1 cellular context compared by ENCODE assay signal in the genomic region with DNA sequence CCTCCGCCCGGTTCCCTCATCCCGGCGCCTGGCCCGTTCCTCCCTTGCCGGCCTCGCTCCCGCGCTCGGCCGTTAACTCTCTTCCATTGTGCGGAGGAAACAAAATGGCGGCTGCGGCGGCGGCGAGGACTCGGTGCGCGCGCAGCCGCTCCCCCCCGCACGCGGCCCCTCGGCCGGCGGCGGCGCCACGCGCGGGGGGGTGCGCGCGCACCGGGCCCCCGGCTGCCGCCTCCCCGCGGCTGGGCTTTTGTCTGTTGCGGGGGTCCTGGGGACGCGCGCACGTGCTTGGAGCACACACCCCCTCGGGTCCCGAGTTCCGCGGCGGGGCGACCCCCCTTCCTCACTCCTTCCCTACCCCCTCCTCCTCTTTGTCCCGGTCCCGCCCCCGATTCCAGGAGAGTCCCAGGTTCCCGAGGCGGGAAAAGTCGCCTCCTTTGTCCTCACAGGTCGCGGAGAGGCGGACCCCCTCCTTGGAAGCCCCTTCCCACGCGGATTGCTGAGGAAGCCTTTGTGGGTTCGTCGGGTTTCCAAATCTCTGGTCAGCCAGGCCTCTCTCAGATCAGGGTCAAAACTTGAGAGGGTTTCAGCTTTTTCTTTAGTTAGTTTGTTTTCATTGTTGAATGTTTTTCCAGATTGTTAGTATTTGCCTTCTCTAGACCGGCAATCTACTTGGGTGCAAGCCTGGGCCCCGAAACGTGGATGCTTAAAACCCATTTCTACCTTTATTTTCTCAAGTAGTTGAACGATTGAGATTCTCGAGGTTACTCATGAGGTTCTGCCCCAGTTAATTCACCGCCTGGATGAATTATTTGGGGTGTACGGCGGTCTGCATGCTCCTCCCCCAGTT.
TF ChIP-seq lines count a peak whose summit lies in the region.

No MANE protein-coding gene starts in this region.

TF ChIP-seq in HepG2, 621 proteins besides CTCF, POLR2A, EP300 and RAD21 (continued from another document and continues in another):
- TF ChIP-seq, protein P1, sequence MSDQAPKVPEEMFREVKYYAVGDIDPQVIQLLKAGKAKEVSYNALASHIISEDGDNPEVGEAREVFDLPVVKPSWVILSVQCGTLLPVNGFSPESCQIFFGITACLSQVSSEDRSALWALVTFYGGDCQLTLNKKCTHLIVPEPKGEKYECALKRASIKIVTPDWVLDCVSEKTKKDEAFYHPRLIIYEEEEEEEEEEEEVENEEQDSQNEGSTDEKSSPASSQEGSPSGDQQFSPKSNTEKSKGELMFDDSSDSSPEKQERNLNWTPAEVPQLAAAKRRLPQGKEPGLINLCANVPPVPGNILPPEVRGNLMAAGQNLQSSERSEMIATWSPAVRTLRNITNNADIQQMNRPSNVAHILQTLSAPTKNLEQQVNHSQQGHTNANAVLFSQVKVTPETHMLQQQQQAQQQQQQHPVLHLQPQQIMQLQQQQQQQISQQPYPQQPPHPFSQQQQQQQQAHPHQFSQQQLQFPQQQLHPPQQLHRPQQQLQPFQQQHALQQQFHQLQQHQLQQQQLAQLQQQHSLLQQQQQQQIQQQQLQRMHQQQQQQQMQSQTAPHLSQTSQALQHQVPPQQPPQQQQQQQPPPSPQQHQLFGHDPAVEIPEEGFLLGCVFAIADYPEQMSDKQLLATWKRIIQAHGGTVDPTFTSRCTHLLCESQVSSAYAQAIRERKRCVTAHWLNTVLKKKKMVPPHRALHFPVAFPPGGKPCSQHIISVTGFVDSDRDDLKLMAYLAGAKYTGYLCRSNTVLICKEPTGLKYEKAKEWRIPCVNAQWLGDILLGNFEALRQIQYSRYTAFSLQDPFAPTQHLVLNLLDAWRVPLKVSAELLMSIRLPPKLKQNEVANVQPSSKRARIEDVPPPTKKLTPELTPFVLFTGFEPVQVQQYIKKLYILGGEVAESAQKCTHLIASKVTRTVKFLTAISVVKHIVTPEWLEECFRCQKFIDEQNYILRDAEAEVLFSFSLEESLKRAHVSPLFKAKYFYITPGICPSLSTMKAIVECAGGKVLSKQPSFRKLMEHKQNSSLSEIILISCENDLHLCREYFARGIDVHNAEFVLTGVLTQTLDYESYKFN (CRISPR knock-in tag; conservative IDR thresholded peaks at IDR 0.05): 0 out of 2 replicates have a peak, but pooled peaks have one; percentile 9
- no peak for TF ChIP-seq PHF5A (CRISPR knock-in tag; IDR thresholded peaks at IDR 0.05; ENCODE audit: low read depth, unreplicated experiment)
- peak; percentile 65; the same call in 1 of the 2 replicates for TF ChIP-seq SIN3A (IDR thresholded peaks at IDR 0.05; ENCODE audit: borderline replicate concordance, low read depth, low read length)
- TF ChIP-seq ZNF709 (CRISPR knock-in tag; IDR thresholded peaks at IDR 0.05): no peak
- TF ChIP-seq ZNF430 (CRISPR knock-in tag; IDR thresholded peaks at IDR 0.05): no peak
- no peak for TF ChIP-seq HNF4A (CRISPR knock-in tag; IDR thresholded peaks at IDR 0.05)
- TF ChIP-seq SRSF9 (IDR thresholded peaks at IDR 0.05; ENCODE audit: borderline replicate concordance, insufficient read depth, low read depth, low read length, poor library complexity, severe bottlenecking): no peak
- no peak for TF ChIP-seq ZNF337 (CRISPR knock-in tag; IDR thresholded peaks at IDR 0.05; ENCODE audit: borderline replicate concordance, low read depth)
- 0 out of 2 replicates have a peak, but pooled peaks have one; percentile 29 for TF ChIP-seq ZNF546 (CRISPR knock-in tag; conservative IDR thresholded peaks at IDR 0.05)
- TF ChIP-seq PHF8 (CRISPR knock-in tag; IDR thresholded peaks at IDR 0.05): peak; percentile 19
- TF ChIP-seq, protein P2, sequence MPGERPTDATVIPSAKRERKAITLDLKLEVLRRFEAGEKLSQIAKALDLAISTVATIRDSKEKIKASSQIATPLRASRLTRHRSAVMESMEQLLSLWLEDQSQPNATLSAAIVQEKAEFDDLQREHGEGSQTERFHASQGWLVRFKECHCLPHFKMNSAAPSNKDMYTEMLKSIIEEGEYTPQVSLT (CRISPR knock-in tag; IDR thresholded peaks at IDR 0.05; ENCODE audit: borderline replicate concordance, low read depth): 0 out of 2 replicates have a peak, but pooled peaks have one; percentile 2
- TF ChIP-seq TCF7L2 (IDR thresholded peaks at IDR 0.05; ENCODE audit: low read depth, low read length): no peak
- TF ChIP-seq, protein P3, sequence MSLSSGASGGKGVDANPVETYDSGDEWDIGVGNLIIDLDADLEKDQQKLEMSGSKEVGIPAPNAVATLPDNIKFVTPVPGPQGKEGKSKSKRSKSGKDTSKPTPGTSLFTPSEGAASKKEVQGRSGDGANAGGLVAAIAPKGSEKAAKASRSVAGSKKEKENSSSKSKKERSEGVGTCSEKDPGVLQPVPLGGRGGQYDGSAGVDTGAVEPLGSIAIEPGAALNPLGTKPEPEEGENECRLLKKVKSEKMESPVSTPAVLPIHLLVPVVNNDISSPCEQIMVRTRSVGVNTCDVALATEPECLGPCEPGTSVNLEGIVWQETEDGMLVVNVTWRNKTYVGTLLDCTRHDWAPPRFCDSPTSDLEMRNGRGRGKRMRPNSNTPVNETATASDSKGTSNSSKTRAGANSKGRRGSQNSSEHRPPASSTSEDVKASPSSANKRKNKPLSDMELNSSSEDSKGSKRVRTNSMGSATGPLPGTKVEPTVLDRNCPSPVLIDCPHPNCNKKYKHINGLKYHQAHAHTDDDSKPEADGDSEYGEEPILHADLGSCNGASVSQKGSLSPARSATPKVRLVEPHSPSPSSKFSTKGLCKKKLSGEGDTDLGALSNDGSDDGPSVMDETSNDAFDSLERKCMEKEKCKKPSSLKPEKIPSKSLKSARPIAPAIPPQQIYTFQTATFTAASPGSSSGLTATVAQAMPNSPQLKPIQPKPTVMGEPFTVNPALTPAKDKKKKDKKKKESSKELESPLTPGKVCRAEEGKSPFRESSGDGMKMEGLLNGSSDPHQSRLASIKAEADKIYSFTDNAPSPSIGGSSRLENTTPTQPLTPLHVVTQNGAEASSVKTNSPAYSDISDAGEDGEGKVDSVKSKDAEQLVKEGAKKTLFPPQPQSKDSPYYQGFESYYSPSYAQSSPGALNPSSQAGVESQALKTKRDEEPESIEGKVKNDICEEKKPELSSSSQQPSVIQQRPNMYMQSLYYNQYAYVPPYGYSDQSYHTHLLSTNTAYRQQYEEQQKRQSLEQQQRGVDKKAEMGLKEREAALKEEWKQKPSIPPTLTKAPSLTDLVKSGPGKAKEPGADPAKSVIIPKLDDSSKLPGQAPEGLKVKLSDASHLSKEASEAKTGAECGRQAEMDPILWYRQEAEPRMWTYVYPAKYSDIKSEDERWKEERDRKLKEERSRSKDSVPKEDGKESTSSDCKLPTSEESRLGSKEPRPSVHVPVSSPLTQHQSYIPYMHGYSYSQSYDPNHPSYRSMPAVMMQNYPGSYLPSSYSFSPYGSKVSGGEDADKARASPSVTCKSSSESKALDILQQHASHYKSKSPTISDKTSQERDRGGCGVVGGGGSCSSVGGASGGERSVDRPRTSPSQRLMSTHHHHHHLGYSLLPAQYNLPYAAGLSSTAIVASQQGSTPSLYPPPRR (CRISPR knock-in tag; IDR thresholded peaks at IDR 0.05; ENCODE audit: borderline replicate concordance): no peak
- no peak for TF ChIP-seq ELF4 (CRISPR knock-in tag; IDR thresholded peaks at IDR 0.05; ENCODE audit: borderline replicate concordance)
- TF ChIP-seq ZNF557 (CRISPR knock-in tag; IDR thresholded peaks at IDR 0.05): no peak
- peak; percentile 70 for TF ChIP-seq AGO2 (optimal IDR thresholded peaks at IDR 0.05; ENCODE audit: low read depth, low read length)
- no peak for TF ChIP-seq ZNF772 (CRISPR knock-in tag; IDR thresholded peaks at IDR 0.05)
- TF ChIP-seq ONECUT2 (CRISPR knock-in tag; IDR thresholded peaks at IDR 0.05): no peak
- no peak for TF ChIP-seq ZNF383 (CRISPR knock-in tag; IDR thresholded peaks at IDR 0.05; ENCODE audit: borderline replicate concordance)
- peak; percentile 4; the same call in 1 of the 2 replicates for TF ChIP-seq KDM5B (CRISPR knock-in tag; IDR thresholded peaks at IDR 0.05; ENCODE audit: borderline replicate concordance)
- TF ChIP-seq HOXA5 (CRISPR knock-in tag; IDR thresholded peaks at IDR 0.05): 0 out of 2 replicates have a peak, but pooled peaks have one; percentile 32
- TF ChIP-seq, protein P4, sequence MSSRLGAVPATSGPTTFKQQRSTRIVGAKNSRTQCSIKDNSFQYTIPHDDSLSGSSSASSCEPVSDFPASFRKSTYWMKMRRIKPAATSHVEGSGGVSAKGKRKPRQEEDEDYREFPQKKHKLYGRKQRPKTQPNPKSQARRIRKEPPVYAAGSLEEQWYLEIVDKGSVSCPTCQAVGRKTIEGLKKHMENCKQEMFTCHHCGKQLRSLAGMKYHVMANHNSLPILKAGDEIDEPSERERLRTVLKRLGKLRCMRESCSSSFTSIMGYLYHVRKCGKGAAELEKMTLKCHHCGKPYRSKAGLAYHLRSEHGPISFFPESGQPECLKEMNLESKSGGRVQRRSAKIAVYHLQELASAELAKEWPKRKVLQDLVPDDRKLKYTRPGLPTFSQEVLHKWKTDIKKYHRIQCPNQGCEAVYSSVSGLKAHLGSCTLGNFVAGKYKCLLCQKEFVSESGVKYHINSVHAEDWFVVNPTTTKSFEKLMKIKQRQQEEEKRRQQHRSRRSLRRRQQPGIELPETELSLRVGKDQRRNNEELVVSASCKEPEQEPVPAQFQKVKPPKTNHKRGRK (CRISPR knock-in tag; IDR thresholded peaks at IDR 0.05): no peak
- TF ChIP-seq, protein P5, sequence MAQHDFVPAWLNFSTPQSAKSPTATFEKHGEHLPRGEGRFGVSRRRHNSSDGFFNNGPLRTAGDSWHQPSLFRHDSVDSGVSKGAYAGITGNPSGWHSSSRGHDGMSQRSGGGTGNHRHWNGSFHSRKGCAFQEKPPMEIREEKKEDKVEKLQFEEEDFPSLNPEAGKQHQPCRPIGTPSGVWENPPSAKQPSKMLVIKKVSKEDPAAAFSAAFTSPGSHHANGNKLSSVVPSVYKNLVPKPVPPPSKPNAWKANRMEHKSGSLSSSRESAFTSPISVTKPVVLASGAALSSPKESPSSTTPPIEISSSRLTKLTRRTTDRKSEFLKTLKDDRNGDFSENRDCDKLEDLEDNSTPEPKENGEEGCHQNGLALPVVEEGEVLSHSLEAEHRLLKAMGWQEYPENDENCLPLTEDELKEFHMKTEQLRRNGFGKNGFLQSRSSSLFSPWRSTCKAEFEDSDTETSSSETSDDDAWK (CRISPR knock-in tag; IDR thresholded peaks at IDR 0.05): no peak
- no peak for TF ChIP-seq MAFF (IDR thresholded peaks at IDR 0.05; ENCODE audit: low read depth, low read length)
- TF ChIP-seq, protein P6, sequence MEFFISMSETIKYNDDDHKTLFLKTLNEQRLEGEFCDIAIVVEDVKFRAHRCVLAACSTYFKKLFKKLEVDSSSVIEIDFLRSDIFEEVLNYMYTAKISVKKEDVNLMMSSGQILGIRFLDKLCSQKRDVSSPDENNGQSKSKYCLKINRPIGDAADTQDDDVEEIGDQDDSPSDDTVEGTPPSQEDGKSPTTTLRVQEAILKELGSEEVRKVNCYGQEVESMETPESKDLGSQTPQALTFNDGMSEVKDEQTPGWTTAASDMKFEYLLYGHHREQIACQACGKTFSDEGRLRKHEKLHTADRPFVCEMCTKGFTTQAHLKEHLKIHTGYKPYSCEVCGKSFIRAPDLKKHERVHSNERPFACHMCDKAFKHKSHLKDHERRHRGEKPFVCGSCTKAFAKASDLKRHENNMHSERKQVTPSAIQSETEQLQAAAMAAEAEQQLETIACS (CRISPR knock-in tag; IDR thresholded peaks at IDR 0.05): 0 out of 2 replicates have a peak, but pooled peaks have one; percentile 69
- no peak for TF ChIP-seq ZSCAN9 (CRISPR knock-in tag; IDR thresholded peaks at IDR 0.05; ENCODE audit: borderline replicate concordance)
- no peak for TF ChIP-seq ZNF577 (CRISPR knock-in tag; IDR thresholded peaks at IDR 0.05; ENCODE audit: borderline replicate concordance, low read depth)
- TF ChIP-seq, protein P7, sequence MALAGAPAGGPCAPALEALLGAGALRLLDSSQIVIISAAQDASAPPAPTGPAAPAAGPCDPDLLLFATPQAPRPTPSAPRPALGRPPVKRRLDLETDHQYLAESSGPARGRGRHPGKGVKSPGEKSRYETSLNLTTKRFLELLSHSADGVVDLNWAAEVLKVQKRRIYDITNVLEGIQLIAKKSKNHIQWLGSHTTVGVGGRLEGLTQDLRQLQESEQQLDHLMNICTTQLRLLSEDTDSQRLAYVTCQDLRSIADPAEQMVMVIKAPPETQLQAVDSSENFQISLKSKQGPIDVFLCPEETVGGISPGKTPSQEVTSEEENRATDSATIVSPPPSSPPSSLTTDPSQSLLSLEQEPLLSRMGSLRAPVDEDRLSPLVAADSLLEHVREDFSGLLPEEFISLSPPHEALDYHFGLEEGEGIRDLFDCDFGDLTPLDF (CRISPR knock-in tag; IDR thresholded peaks at IDR 0.05): no peak
- no peak for TF ChIP-seq SP4 (CRISPR knock-in tag; IDR thresholded peaks at IDR 0.05)
- no peak for TF ChIP-seq ZNF432 (CRISPR knock-in tag; IDR thresholded peaks at IDR 0.05; ENCODE audit: borderline replicate concordance)
- TF ChIP-seq, protein P8, sequence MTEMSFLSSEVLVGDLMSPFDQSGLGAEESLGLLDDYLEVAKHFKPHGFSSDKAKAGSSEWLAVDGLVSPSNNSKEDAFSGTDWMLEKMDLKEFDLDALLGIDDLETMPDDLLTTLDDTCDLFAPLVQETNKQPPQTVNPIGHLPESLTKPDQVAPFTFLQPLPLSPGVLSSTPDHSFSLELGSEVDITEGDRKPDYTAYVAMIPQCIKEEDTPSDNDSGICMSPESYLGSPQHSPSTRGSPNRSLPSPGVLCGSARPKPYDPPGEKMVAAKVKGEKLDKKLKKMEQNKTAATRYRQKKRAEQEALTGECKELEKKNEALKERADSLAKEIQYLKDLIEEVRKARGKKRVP (CRISPR knock-in tag; IDR thresholded peaks at IDR 0.05): no peak
- TF ChIP-seq RBFOX2 (IDR thresholded peaks at IDR 0.05; ENCODE audit: low read depth, low read length): peak; percentile 74
- TF ChIP-seq ZIK1 (CRISPR knock-in tag; IDR thresholded peaks at IDR 0.05; ENCODE audit: borderline replicate concordance, low read depth): no peak
- TF ChIP-seq, protein P9, sequence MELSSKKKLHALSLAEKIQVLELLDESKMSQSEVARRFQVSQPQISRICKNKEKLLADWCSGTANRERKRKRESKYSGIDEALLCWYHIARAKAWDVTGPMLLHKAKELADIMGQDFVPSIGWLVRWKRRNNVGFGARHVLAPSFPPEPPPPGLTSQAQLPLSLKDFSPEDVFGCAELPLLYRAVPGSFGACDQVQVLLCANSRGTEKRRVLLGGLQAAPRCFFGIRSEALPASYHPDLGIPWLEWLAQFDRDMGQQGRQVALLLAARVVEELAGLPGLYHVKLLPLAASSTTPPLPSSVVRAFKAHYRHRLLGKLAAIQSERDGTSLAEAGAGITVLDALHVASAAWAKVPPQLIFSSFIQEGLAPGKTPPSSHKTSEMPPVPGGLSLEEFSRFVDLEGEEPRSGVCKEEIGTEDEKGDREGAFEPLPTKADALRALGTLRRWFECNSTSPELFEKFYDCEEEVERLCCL (CRISPR knock-in tag; IDR thresholded peaks at IDR 0.05; ENCODE audit: borderline replicate concordance): no peak
- no peak for TF ChIP-seq ARNTL (CRISPR knock-in tag; IDR thresholded peaks at IDR 0.05)
- TF ChIP-seq ATRX (CRISPR knock-in tag; IDR thresholded peaks at IDR 0.05; ENCODE audit: borderline replicate concordance): no peak
- no peak for TF ChIP-seq ZNF256 (CRISPR knock-in tag; conservative IDR thresholded peaks at IDR 0.05)
